1 cellular context compared by ENCODE assay signal in genomic region chr7:2717905-2718702, GRCh38.
TF ChIP-seq lines count a peak whose summit lies in the region.

No MANE protein-coding gene starts in this region.

TF ChIP-seq in K562, 482 proteins besides CTCF, POLR2A, EP300 and RAD21 (continued from another document):
- TF ChIP-seq TFE3 (CRISPR knock-in tag; IDR thresholded peaks at IDR 0.05): peak; percentile 34; the same call in 1 of the 2 replicates
- peak; percentile 31; the same call in 1 of the 2 replicates for TF ChIP-seq USF1 (CRISPR knock-in tag; IDR thresholded peaks at IDR 0.05)
- TF ChIP-seq CBFA2T2 (conservative IDR thresholded peaks at IDR 0.05): no peak
- no peak for TF ChIP-seq BRD9 (IDR thresholded peaks at IDR 0.05; ENCODE audit: low read depth, partially characterized antibody)
- TF ChIP-seq EGR1 (conservative IDR thresholded peaks at IDR 0.05): no peak
- TF ChIP-seq TRIM28 (IDR thresholded peaks at IDR 0.05): 0 out of 2 replicates have a peak, but pooled peaks have one; percentile 6
- TF ChIP-seq GTF2A2 (tag; IDR thresholded peaks at IDR 0.05): no peak
- no peak for TF ChIP-seq NCOA6 (IDR thresholded peaks at IDR 0.05)
- TF ChIP-seq RBFOX2 (IDR thresholded peaks at IDR 0.05; ENCODE audit: low read depth, low read length): peak; percentile 67
- 0 out of 2 replicates have a peak, but pooled peaks have one; percentile 0 for TF ChIP-seq ZNF197 (CRISPR knock-in tag; IDR thresholded peaks at IDR 0.05; ENCODE audit: low read depth)
- TF ChIP-seq KHSRP (IDR thresholded peaks at IDR 0.05): no peak
- TF ChIP-seq MNT (conservative IDR thresholded peaks at IDR 0.05): no peak
- no peak for TF ChIP-seq ZFX (CRISPR knock-in tag; IDR thresholded peaks at IDR 0.05)
- no peak for TF ChIP-seq NCOA1 (IDR thresholded peaks at IDR 0.05; ENCODE audit: low read depth)
- TF ChIP-seq CREB1 (IDR thresholded peaks at IDR 0.05): no peak
- no peak for TF ChIP-seq CREB1 (CRISPR knock-in tag; IDR thresholded peaks at IDR 0.05)
- TF ChIP-seq THRA (IDR thresholded peaks at IDR 0.05): no peak
- TF ChIP-seq ZNF668 (CRISPR knock-in tag; IDR thresholded peaks at IDR 0.05): 0 out of 2 replicates have a peak, but pooled peaks have one; percentile 52
- no peak for TF ChIP-seq CCNT2 (IDR thresholded peaks at IDR 0.05; ENCODE audit: borderline replicate concordance, extremely low read depth, insufficient read length, low read depth, low read length)
